In the genomic region with DNA sequence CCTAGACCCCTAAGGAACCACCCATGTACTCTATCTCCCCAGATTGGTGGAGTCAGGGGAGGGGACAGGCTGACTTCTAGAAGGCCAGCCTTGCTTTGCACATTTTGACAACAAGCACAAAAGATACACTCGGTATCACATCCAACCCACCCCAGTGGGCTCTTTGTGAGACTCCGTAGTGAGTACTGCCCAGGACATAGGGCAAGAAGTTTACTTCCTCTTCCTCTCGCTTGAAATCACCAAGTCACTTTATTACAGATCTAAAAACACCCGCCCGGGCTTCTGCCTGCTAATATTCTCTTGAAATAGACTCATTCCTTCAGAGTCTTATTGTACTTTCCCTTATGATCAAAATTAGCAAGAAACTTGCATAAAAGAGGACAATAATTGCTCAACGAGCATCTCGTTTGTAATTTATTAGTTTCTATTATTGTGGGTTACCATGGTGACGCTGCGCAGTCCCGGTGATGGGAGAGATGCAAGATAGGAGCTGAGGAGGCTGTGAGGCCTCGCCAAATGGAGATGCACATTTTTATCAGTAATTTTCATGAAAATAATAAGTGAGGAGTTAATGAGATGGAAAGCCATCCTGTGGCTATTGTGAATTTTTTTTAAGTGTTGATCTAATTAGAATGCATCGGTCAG, we compare ENCODE assay signal across 27 cellular contexts.
DNase-seq lines count a peak whose midpoint lies in the region; ATAC-seq lines count a peak whose summit lies in the region.
"Had no signal": no experiment of that assay in that cellular context is flagged by ENCODE, and none has a peak within 500 bp of the region (broad histone marks: within the 10 kb centered on the region; RNA-seq: fewer than 3 reads in every experiment).

No MANE protein-coding gene starts in this region.

- peak overlapping the region; percentile 82 for H3K27ac ChIP-seq in caudate nucleus (ENCODE audit: low read depth, low read length)
- H3K27ac ChIP-seq: coronary artery, tibial nerve, WERI-Rb-1 had no signal

- ATAC-seq in HG03432 (IDR thresholded peaks at IDR 0.05; ENCODE audit: unreplicated experiment) = peak; percentile 48
- no peak for ATAC-seq in left lobe of liver
- no peak for ATAC-seq in HG02571 (IDR thresholded peaks at IDR 0.05; ENCODE audit: unreplicated experiment)
- ATAC-seq: left cardiac atrium, right cardiac atrium had no signal

- DNase-seq in NOMO-1 treated with DMSO at 0.1 percent for 48 hours (lab: John Stamatoyannopoulos, UW; ENCODE audit: unreplicated experiment) (peak; percentile 47), caudate nucleus (lab: John Stamatoyannopoulos, UW) (peak in 21 of 61 donors; percentile 14 to 85 (median 36)), putamen (ENCODE audit: low spot score) (peak; percentile 65), D341Med (ENCODE audit: low spot score) (no peak), left lobe of liver (ENCODE audit: low spot score) (no peak)
- DNase-seq: ACHN; activated CD4-positive, alpha-beta T cell treated with anti-CD3 and anti-CD28 coated beads for 4 hours; activated CD8-positive, alpha-beta memory T cell treated with anti-CD3 and anti-CD28 coated beads for 24 hours; activated gamma-delta T cell; CD8-positive, alpha-beta memory T cell; effector memory CD4-positive, alpha-beta T cell; HCEC 1CT; immature natural killer cell; left cardiac atrium; mammary epithelial cell; NCI-H2029; NCI-H524 treated with DMSO at 0.1 percent for 48 hours; NK-92 treated with Interleukin-12 subunit alpha and Interleukin-12 subunit beta, amount 100 ng/mL, for 24 hours; right cardiac atrium; SIG-M5; stimulated activated CD4-positive, alpha-beta T cell treated with anti-CD3 and anti-CD28 coated beads, Interleukin-2, amount 100 ng/mL, for 24 hours; T1000; WERI-Rb-1 had no signal

Comparison
In these comparisons a context has a peak if more than half of its experiments do, and no peak if none do; other contexts are left out.
1. DNase-seq: peak in NOMO-1 treated with DMSO at 0.1 percent for 48 hours (single experiment) and putamen (single experiment); none in D341Med (single experiment) and left lobe of liver (single experiment).